ENCODE assay signal across 8 cellular contexts in the genomic region with DNA sequence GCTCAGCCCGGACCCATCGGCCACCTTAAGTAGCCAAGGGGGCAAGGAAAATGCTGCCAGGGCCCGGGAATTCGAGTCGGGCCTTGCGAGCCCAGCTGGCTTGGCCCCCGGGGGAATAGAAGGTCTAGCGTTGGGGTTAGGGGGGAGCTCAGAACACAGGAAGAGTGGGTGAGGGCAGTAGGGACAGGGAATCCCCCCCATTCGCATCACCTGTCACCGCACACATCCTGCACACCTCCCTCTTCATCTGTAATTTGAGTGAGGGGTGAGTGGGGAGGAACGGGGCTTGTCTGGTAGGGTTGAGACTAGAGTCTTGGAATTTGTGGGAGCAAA. TPM values are rescaled to one million over a fixed set of nuclear protein-coding genes. Genes with fewer than 3 reads are reported as not detected.
A peak's percentile ranks its signal among the peaks of the same experiment; 100 is the strongest.
DNase-seq lines count a peak whose midpoint lies in the region; ATAC-seq and TF ChIP-seq lines count a peak whose summit lies in the region.

No MANE protein-coding gene starts in this region.

- H4K20me1 ChIP-seq in SK-N-SH (ENCODE audit: insufficient read depth): peaks cover 17% of the 10 kb centered on the region; the same call in 1 of the 2 replicates

- H3K4me2 ChIP-seq in SK-N-SH: peak overlapping the region; percentile 93

- H3K9me3 ChIP-seq in SK-N-SH (no peaks in the 10 kb centered on the region), iPS-15b (ENCODE audit: control insufficient read depth, insufficient read depth, low read length) (no peaks in the 10 kb centered on the region)

- ATAC-seq in SK-N-SH treated with all-trans-retinoic acid at 6 μM for 48 hours: no peak; the same call in 2 of the 3 replicates
- peak; percentile 38 for ATAC-seq in activated B cell treated with CpG ODN at 0.5 μM for 24 hours (ENCODE audit: low read depth)

- H3K4me1 ChIP-seq in SK-N-SH (ENCODE audit: control insufficient read depth in 1 of 2, insufficient read depth in 2 of 2, low read depth in 1 of 2, low read length in 1 of 2) (peaks cover 4 to 49% of the 10 kb centered on the region in 2 experiments; a peak in 3 of 4 replicates), iPS-15b (ENCODE audit: control insufficient read depth, insufficient read depth, low read length) (peaks cover 6% of the 10 kb centered on the region)

- peaks cover 6% of the 10 kb centered on the region for H3K27me3 Mint-ChIP-seq in activated B cell treated with CpG ODN at 0.5 μM for 24 hours

- H3K27ac Mint-ChIP-seq in activated B cell treated with CpG ODN at 0.5 μM for 24 hours: peak overlapping the region; percentile 54

- H3F3A ChIP-seq in SK-N-SH (replicated peaks; ENCODE audit: insufficient read depth): peaks cover 7% of the 10 kb centered on the region

- peak overlapping the region; percentile 87 for H3K4me3 Mint-ChIP-seq in activated B cell treated with CpG ODN at 0.5 μM for 24 hours

- H3K36me3 ChIP-seq in SK-N-SH (replicated peaks in 1 of 2; ENCODE audit: control insufficient read depth in 1 of 2, insufficient read depth in 2 of 2, low read length in 1 of 2) (peaks cover 0 to 7% of the 10 kb centered on the region in 2 experiments), iPS-15b (ENCODE audit: control insufficient read depth, insufficient read depth, low read length) (no peaks in the 10 kb centered on the region)

- H3K9ac ChIP-seq in SK-N-SH (peak overlapping the region; percentile 81), iPS-15b (ENCODE audit: low read depth, low read length) (no peak overlapping the region)

- POLR2A ChIA-PET in SK-N-SH (lab: Yijun Ruan, JAX): interaction anchor here (0.8 to 1.5 kb wide), 3 partner anchors 12 to 223 kb away, joined by 3 to 4 read pairs (median 3); no protein-coding TSS in a partner anchor
- POLR2A ChIA-PET in activated B cell treated with CpG ODN at 0.5 μM for 24 hours (lab: Charles Lee): interaction anchor here (0.6 to 1.2 kb wide), 4 partner anchors 98 to 1540 kb away, joined by 3 to 5 read pairs (median 3); a partner anchor contains a TSS

- H3K36me3 Mint-ChIP-seq in activated B cell treated with CpG ODN at 0.5 μM for 24 hours (ENCODE audit: low read depth): no peaks in the 10 kb centered on the region

- H3K4me3 ChIP-seq in SK-N-SH (ENCODE audit: low read depth in 2 of 2, low read length in 1 of 2): peak overlapping the region; percentile 93 to 96
- H3K4me3 ChIP-seq in iPS-15b (ENCODE audit: low read depth, low read length): peak overlapping the region; percentile 68

- no peaks in the 10 kb centered on the region for H3K9me2 ChIP-seq in SK-N-SH

- peak overlapping the region; percentile 57 to 86 for H3K27ac ChIP-seq in SK-N-SH (ENCODE audit: low read depth in 2 of 2, low read length in 1 of 2)

- no peak for TF ChIP-seq RAD21 in SK-N-SH (IDR thresholded peaks at IDR 0.05; ENCODE audit: low read length)

- WGBS in SK-N-SH (ENCODE audit: low lambda C conversion rate): 2% methylated on average over 11 of the region's 11 CpGs

- peaks cover 13% of the 10 kb centered on the region for H3K4me1 Mint-ChIP-seq in activated B cell treated with CpG ODN at 0.5 μM for 24 hours

- TF ChIP-seq CTCF in SK-N-SH (IDR thresholded peaks at IDR 0.05) (no peak), activated B cell treated with CpG ODN at 0.5 μM for 24 hours (IDR thresholded peaks at IDR 0.05) (no peak)

- no peaks in the 10 kb centered on the region for H3K9me3 Mint-ChIP-seq in activated B cell treated with CpG ODN at 0.5 μM for 24 hours

- H3K79me2 ChIP-seq in SK-N-SH (ENCODE audit: insufficient read depth): peaks cover 46% of the 10 kb centered on the region

- peak overlapping the region; percentile 80; the same call in 1 of the 2 replicates for H2AFZ ChIP-seq in SK-N-SH (ENCODE audit: low read depth)

- CTCF ChIA-PET in SK-N-SH (lab: Yijun Ruan, JAX): interaction anchor here (0.6 to 19.9 kb wide), 79 partner anchors 8 to 1322 kb away, joined by 3 to 579 read pairs (median 4); no protein-coding TSS in a partner anchor
- CTCF ChIA-PET in activated B cell treated with CpG ODN at 0.5 μM for 24 hours (lab: Charles Lee): interaction anchor here (0.7 to 2.9 kb wide), 17 partner anchors 9 to 376 kb away, joined by 3 to 52 read pairs (median 4); no protein-coding TSS in a partner anchor

- H3K27me3 ChIP-seq in SK-N-SH (ENCODE audit: insufficient read depth) (no peaks in the 10 kb centered on the region), iPS-15b (ENCODE audit: control insufficient read depth, insufficient read depth, low read length) (peaks cover 75% of the 10 kb centered on the region)

- intact Hi-C loops in activated B cell treated with CpG ODN at 0.5 μM for 24 hours (cut with micrococcal nuclease): loop anchor here (2.0 kb wide), 1 partner anchor 360 kb away; no protein-coding TSS in a partner anchor

- no peak for TF ChIP-seq EP300 in SK-N-SH (IDR thresholded peaks at IDR 0.05; ENCODE audit: borderline replicate concordance in 1 of 2, low read depth in 1 of 2, low read length in 1 of 2)

- DNase-seq in SK-N-SH (no peak), activated B cell treated with CpG ODN at 0.5 μM for 24 hours (no peak), COLO668 (lab: John Stamatoyannopoulos, UW; ENCODE audit: unreplicated experiment) (no peak), OCI-M1 (lab: John Stamatoyannopoulos, UW) (no peak), NCI-H187 (lab: John Stamatoyannopoulos, UW) (no peak)
- peak in 4 of 6 experiments; percentile 10 to 48 (median 38) for DNase-seq in stimulated activated naive CD4-positive, alpha-beta T cell (lab: John Stamatoyannopoulos, UW)

TF ChIP-seq in SK-N-SH, 30 proteins besides CTCF, POLR2A, EP300 and RAD21:
- no peak for TF ChIP-seq NRF1 (IDR thresholded peaks at IDR 0.05; ENCODE audit: low read depth, low read length)
- no peak for TF ChIP-seq FOXJ3 (CRISPR knock-in tag; IDR thresholded peaks at IDR 0.05)
- no peak for TF ChIP-seq FOXM1 (IDR thresholded peaks at IDR 0.05; ENCODE audit: low read depth)
- no peak for TF ChIP-seq EZH2phosphoT487 (IDR thresholded peaks at IDR 0.05; ENCODE audit: borderline replicate concordance, low read depth)
- TF ChIP-seq FOSL2 (IDR thresholded peaks at IDR 0.05; ENCODE audit: borderline replicate concordance, low read depth): no peak
- no peak for TF ChIP-seq CHD2 (IDR thresholded peaks at IDR 0.05; ENCODE audit: low read length, partially characterized antibody)
- no peak for TF ChIP-seq SIN3A (IDR thresholded peaks at IDR 0.05; ENCODE audit: borderline replicate concordance, low read depth, low read length)
- TF ChIP-seq, protein P1, sequence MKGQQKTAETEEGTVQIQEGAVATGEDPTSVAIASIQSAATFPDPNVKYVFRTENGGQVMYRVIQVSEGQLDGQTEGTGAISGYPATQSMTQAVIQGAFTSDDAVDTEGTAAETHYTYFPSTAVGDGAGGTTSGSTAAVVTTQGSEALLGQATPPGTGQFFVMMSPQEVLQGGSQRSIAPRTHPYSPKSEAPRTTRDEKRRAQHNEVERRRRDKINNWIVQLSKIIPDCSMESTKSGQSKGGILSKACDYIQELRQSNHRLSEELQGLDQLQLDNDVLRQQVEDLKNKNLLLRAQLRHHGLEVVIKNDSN (IDR thresholded peaks at IDR 0.05; ENCODE audit: borderline replicate concordance, low read depth): no peak

TF ChIP-seq in SK-N-SH treated with all-trans-retinoic acid at 6 μM for 48 hours, 23 proteins besides CTCF, POLR2A, EP300 and RAD21:
- TF ChIP-seq ZC3H10 (CRISPR knock-in tag; IDR thresholded peaks at IDR 0.05) (no peak), RARB (CRISPR knock-in tag; IDR thresholded peaks at IDR 0.05) (no peak), ZNF8 (CRISPR knock-in tag; IDR thresholded peaks at IDR 0.05) (no peak), ESRRG (CRISPR knock-in tag; IDR thresholded peaks at IDR 0.05) (no peak), ISL1 (CRISPR knock-in tag; IDR thresholded peaks at IDR 0.05) (no peak), PPARA (CRISPR knock-in tag; IDR thresholded peaks at IDR 0.05; ENCODE audit: borderline replicate concordance) (no peak)
- TF ChIP-seq, protein P2, sequence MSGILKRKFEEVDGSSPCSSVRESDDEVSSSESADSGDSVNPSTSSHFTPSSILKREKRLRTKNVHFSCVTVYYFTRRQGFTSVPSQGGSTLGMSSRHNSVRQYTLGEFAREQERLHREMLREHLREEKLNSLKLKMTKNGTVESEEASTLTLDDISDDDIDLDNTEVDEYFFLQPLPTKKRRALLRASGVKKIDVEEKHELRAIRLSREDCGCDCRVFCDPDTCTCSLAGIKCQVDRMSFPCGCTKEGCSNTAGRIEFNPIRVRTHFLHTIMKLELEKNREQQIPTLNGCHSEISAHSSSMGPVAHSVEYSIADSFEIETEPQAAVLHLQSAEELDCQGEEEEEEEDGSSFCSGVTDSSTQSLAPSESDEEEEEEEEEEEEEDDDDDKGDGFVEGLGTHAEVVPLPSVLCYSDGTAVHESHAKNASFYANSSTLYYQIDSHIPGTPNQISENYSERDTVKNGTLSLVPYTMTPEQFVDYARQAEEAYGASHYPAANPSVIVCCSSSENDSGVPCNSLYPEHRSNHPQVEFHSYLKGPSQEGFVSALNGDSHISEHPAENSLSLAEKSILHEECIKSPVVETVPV (CRISPR knock-in tag; IDR thresholded peaks at IDR 0.05): no peak

RNA-seq across cellular contexts. Expression of a gene that starts 0.4 kb away (rescaled TPM):
- 7.3 and 8.5 TPM in 2 replicates for polyA plus RNA-seq in SK-N-SH (2012; rRNA removed)
- polyA plus RNA-seq in SK-N-SH (2012; cell fraction: cytosol; rRNA removed): 3.9 and 6.2 TPM in 2 replicates
- polyA plus RNA-seq in SK-N-SH (2012; cell fraction: nucleus; rRNA removed): 31.0 and 36.0 TPM in 2 replicates
- total RNA-seq in activated B cell treated with CpG ODN at 0.5 μM for 24 hours: 0.39 and 0.82 TPM in 2 replicates

Comparison
In these comparisons a context has a peak if more than half of its experiments do, and no peak if none do; other contexts are left out.
1. DNase-seq: peak in stimulated activated naive CD4-positive, alpha-beta T cell (4 of 6); none in SK-N-SH (single experiment), activated B cell treated with CpG ODN at 0.5 μM for 24 hours (single experiment), COLO668 (single experiment), OCI-M1 (single experiment) and NCI-H187 (0 of 2).